8 cellular contexts compared by ENCODE assay signal in genomic region chr11:65133724-65134123, GRCh38. TPM values are rescaled to one million over a fixed set of nuclear protein-coding genes. Genes with fewer than 3 reads are reported as not detected.
A peak's percentile ranks its signal among the peaks of the same experiment; 100 is the strongest.
DNase-seq lines count a peak whose midpoint lies in the region; ATAC-seq and TF ChIP-seq lines count a peak whose summit lies in the region.

No MANE protein-coding gene starts in this region.

- peaks cover 43% of the 10 kb centered on the region for H3F3A ChIP-seq in SU-DHL-6 (ENCODE audit: insufficient read depth)

- H3K36me3 ChIP-seq in ES-I3 (ENCODE audit: insufficient read depth, low read length) (peaks cover 8% of the 10 kb centered on the region; the same call in 1 of the 2 replicates), SU-DHL-6 (ENCODE audit: low read length) (peaks cover 22% of the 10 kb centered on the region; the same call in 1 of the 2 replicates), psoas muscle (ENCODE audit: insufficient read depth in 1 of 2, low read depth in 1 of 2) (peaks cover 3 to 45% of the 10 kb centered on the region in 2 donors)

- peaks cover 25% of the 10 kb centered on the region for H3K79me2 ChIP-seq in SU-DHL-6 (ENCODE audit: insufficient read depth, low read length)

- TF ChIP-seq CTCF in SU-DHL-6 (IDR thresholded peaks at IDR 0.05; ENCODE audit: insufficient read depth, low read length, poor library complexity, severe bottlenecking) (no peak), foreskin fibroblast (IDR thresholded peaks at IDR 0.05; ENCODE audit: low read depth, low read length) (no peak), psoas muscle (IDR thresholded peaks at IDR 0.05) (no peak)

- H3K4me2 ChIP-seq in SU-DHL-6 (ENCODE audit: low read depth, low read length, poor library complexity, severe bottlenecking) = peak overlapping the region; percentile 99

- H3K9ac ChIP-seq in ES-I3 (ENCODE audit: low read depth, low read length) = peak overlapping the region; percentile 85
- H3K9ac ChIP-seq in SU-DHL-6 (ENCODE audit: low read length) = peak overlapping the region; percentile 97

- H3K4me1 ChIP-seq in ES-I3 (ENCODE audit: insufficient read depth, low read length) = no peaks in the 10 kb centered on the region
- peaks cover 30% of the 10 kb centered on the region for H3K4me1 ChIP-seq in psoas muscle

- H3K27me3 ChIP-seq in SU-DHL-6 (ENCODE audit: low read length) (no peaks in the 10 kb centered on the region), psoas muscle (ENCODE audit: insufficient read depth in 3 of 3, low read length in 2 of 3) (no peaks in the 10 kb centered on the region)

- WGBS in psoas muscle, 3 donors = 1 to 2% (median 2%) methylated on average over 18 to 20 of the region's 20 CpGs

- H3K4me3 ChIP-seq in SU-DHL-6 (ENCODE audit: insufficient read depth, low read length, poor library complexity, severe bottlenecking) (peak overlapping the region; percentile 96), foreskin fibroblast (ENCODE audit: low read depth in 1 of 2, low read length in 2 of 2) (peak overlapping the region; percentile 98), psoas muscle (peak overlapping the region; percentile 98)

- no peaks in the 10 kb centered on the region for H3K9me3 ChIP-seq in ES-I3 (ENCODE audit: control insufficient read depth, insufficient read depth, low read length)
- H3K9me3 ChIP-seq in SU-DHL-6 (ENCODE audit: insufficient read depth, low read length) = no peaks in the 10 kb centered on the region
- no peaks in the 10 kb centered on the region for H3K9me3 ChIP-seq in psoas muscle

- H3K27ac ChIP-seq in SU-DHL-6 (ENCODE audit: low read depth, low read length) = peak overlapping the region; percentile 100
- H3K27ac ChIP-seq in psoas muscle = peak overlapping the region; percentile 96

- intact Hi-C loops in psoas muscle (cut with DNase I) = loop anchor here in 1 of 2 donors (2.0 kb wide), 1 partner anchor 47 kb away; the partner anchor contains the start of gene CAPN1

- ATAC-seq in psoas muscle (no peak), GM21390 (IDR thresholded peaks at IDR 0.05; ENCODE audit: unreplicated experiment) (no peak), HG03280 (IDR thresholded peaks at IDR 0.05; ENCODE audit: unreplicated experiment) (no peak)

- DNase-seq in foreskin fibroblast (peak in 1 of 2 donors; percentile 53), psoas muscle (peak; percentile 69 to 84), occipital lobe (lab: John Stamatoyannopoulos, UW) (no peak), HUDEP-2 (lab: John Stamatoyannopoulos, UW; ENCODE audit: unreplicated experiment in 76 of 76) (no peak)

- no peaks in the 10 kb centered on the region for H3K9me2 ChIP-seq in SU-DHL-6 (replicated peaks; ENCODE audit: insufficient read depth, low read length)

- H4K20me1 ChIP-seq in SU-DHL-6 (ENCODE audit: low read depth, low read length) = no peaks in the 10 kb centered on the region

- no peak overlapping the region for H2AFZ ChIP-seq in SU-DHL-6 (ENCODE audit: low read depth, low read length, severe bottlenecking)

RNA-seq across cellular contexts. Expression of gene SYVN1, which starts 0.6 kb away (rescaled TPM):
- total RNA-seq in psoas muscle = 10 to 100 TPM; 26.5 to 56.1 (median 31.7) TPM
- 10 to 100 TPM; 20.2 to 33.5 (median 20.5) TPM for polyA plus RNA-seq in psoas muscle
- total RNA-seq in occipital lobe = 10.1 TPM

RNA-seq across cellular contexts. Expression of gene MRPL49, which starts 11.6 kb away (rescaled TPM):
- 10 to 100 TPM; 31.4 to 36.7 (median 32.4) TPM for total RNA-seq in psoas muscle
- polyA plus RNA-seq in psoas muscle = 10 to 100 TPM; 29.0 to 54.1 (median 45.8) TPM
- total RNA-seq in occipital lobe = 26.4 TPM

RNA-seq across cellular contexts. Expression of gene FAU, which starts 11.8 kb away (rescaled TPM):
- total RNA-seq in psoas muscle (100 to 1,000 TPM; 465 to 641 (median 573) TPM), occipital lobe (180 TPM)
- 100 to 1,000 TPM; 639 to 798 (median 733) TPM for polyA plus RNA-seq in psoas muscle

RNA-seq across cellular contexts. Expression of gene ZNHIT2, which starts 16.2 kb away (rescaled TPM):
- total RNA-seq in psoas muscle = 10 to 100 TPM in 2 of 4 donors, 1 to 10 TPM in 2; 8.6 to 16.1 (median 10.2) TPM
- 10 to 100 TPM; 21.7 to 25.7 (median 24.9) TPM for polyA plus RNA-seq in psoas muscle
- total RNA-seq in occipital lobe = 4.7 TPM

RNA-seq across cellular contexts. Expression of gene TM7SF2, which starts 22.1 kb away (rescaled TPM):
- total RNA-seq in psoas muscle (10 to 100 TPM in 2 of 4 donors, 1 to 10 TPM in 2; 5.1 to 13.5 (median 9.5) TPM), occipital lobe (54.3 TPM)
- 1 to 10 TPM; 3.2 to 7.8 (median 5.3) TPM for polyA plus RNA-seq in psoas muscle

Comparison
In these comparisons a context has a peak if more than half of its experiments do, and no peak if none do; other contexts are left out.
1. DNase-seq: peak in psoas muscle (2 of 2); none in occipital lobe (single experiment) and HUDEP-2 (0 of 76).
2. Peak in every context shown above with its lines, with median percentiles within 50 percentile points of each other: H3K4me3 ChIP-seq.